In genomic region chr11:107704432-107704831, GRCh38 we compare ENCODE assay signal across 23 cellular contexts. TPM values are rescaled to one million over a fixed set of nuclear protein-coding genes. Genes with fewer than 3 reads are reported as not detected.
A peak's percentile ranks its signal among the peaks of the same experiment; 100 is the strongest.
DNase-seq lines count a peak whose midpoint lies in the region; ATAC-seq and TF ChIP-seq lines count a peak whose summit lies in the region.
"Had no signal": no experiment of that assay in that cellular context is flagged by ENCODE, and none has a peak within 500 bp of the region (broad histone marks: within the 10 kb centered on the region; RNA-seq: fewer than 3 reads in every experiment).

No MANE protein-coding gene starts in this region.

- BruUV-seq in Panc1 (replicated peaks; lab: Mats Ljungman, UMichigan), result no TSS peak

- CTCF ChIA-PET in Panc1 (lab: Charles Lee), result no interaction called here

- ATAC-seq in Panc1, result peak; percentile 12; the same call in 1 of the 2 replicates
- no peak for ATAC-seq in GM21526 (IDR thresholded peaks at IDR 0.05; ENCODE audit: low FRiP score, unreplicated experiment)
- ATAC-seq in Right ventricle myocardium inferior, result no peak

- DNase-seq in Daoy (ENCODE audit: low read depth), result peak; percentile 79
- DNase-seq in Panc1 (ENCODE audit: low read depth, low spot score), result no peak
- DNase-seq in epithelial cell of esophagus (ENCODE audit: low read depth), result peak; percentile 64
- peak; percentile 81 for DNase-seq in renal cortical epithelial cell (ENCODE audit: low read depth)
- DNase-seq in NAMALWA (ENCODE audit: low spot score), result no peak
- DNase-seq in GM13976 (ENCODE audit: low spot score), result no peak
- no peak for DNase-seq in Right ventricle myocardium inferior (ENCODE audit: missing footprints)
- DNase-seq: activated CD8-positive, alpha-beta memory T cell treated with anti-CD3 and anti-CD28 coated beads for 24 hours; activated effector memory CD4-positive, alpha-beta T cell treated with anti-CD3 and anti-CD28 coated beads, Interleukin-2, amount 50 U/mL, for 16 hours; anterior cingulate cortex; foreskin melanocyte; H9; mesendoderm; NCI-H1417 treated with DMSO at 0.1 percent for 48 hours; NCI-H2227 treated with DMSO at 0.1 percent for 48 hours; right cardiac atrium; stimulated activated CD4-positive, alpha-beta T cell treated with anti-CD3 and anti-CD28 coated beads, Interleukin-4, amount 100 ng/mL, for 1 hour had no signal

- in situ Hi-C loops in Panc1 (cut with HindIII; ENCODE audit: low pct_unique_long_range_greater_than_20kb, low sequenced_read_pairs), result no loop called here
- in situ Hi-C loops in GM13976 (cut with MboI; ENCODE audit: low sequenced_read_pairs, unreplicated experiment), result no loop called here

- no peaks in the 10 kb centered on the region for H3K9me3 ChIP-seq in Panc1 (ENCODE audit: control insufficient read depth, insufficient read depth, low read depth, low read length)
- H3K9me3 ChIP-seq: BLaER1, tibial artery had no signal

- intact Hi-C loops in Panc1 (cut with micrococcal nuclease; ENCODE audit: unreplicated experiment) (no loop called here), Right ventricle myocardium inferior (cut with DNase I) (loop anchor here (1.0 kb wide), 1 partner anchor 39 kb away; no protein-coding TSS in a partner anchor)

- H3K36me3 ChIP-seq in Panc1 (ENCODE audit: control insufficient read depth, insufficient read depth, low read length), result no peaks in the 10 kb centered on the region
- H3K36me3 ChIP-seq: BLaER1, neural progenitor cell, tibial artery had no signal

- no peaks in the 10 kb centered on the region; the same call in 1 of the 2 replicates for H3K4me1 ChIP-seq in Panc1 (ENCODE audit: control insufficient read depth, insufficient read depth, low read length)
- H3K4me1 ChIP-seq: BLaER1, neural progenitor cell, tibial artery had no signal

- TF ChIP-seq CTCF in Panc1 (IDR thresholded peaks at IDR 0.05) (no peak), epithelial cell of esophagus (IDR thresholded peaks at IDR 0.05; ENCODE audit: insufficient read depth, low read depth, low read length, missing control alignments) (no peak), GM13976 (IDR thresholded peaks at IDR 0.05; ENCODE audit: borderline replicate concordance, control extremely low read depth, extremely low read depth, insufficient read depth, missing control alignments) (no peak)

- H3K27me3 ChIP-seq in Panc1 (ENCODE audit: control insufficient read depth, insufficient read depth, low read length), result no peaks in the 10 kb centered on the region
- H3K27me3 ChIP-seq: BLaER1, neural progenitor cell, tibial artery had no signal

- POLR2A ChIA-PET in Panc1 (lab: Charles Lee), result no interaction called here

- H3K4me3 ChIP-seq in Panc1 (ENCODE audit: low read depth in 2 of 2, low read length in 2 of 2) (no peak overlapping the region), epithelial cell of esophagus (ENCODE audit: low read length) (no peak overlapping the region)
- H3K4me3 ChIP-seq: BLaER1, neural progenitor cell, tibial artery had no signal

- H3K27ac ChIP-seq in Panc1 (ENCODE audit: low read length), result no peak overlapping the region
- H3K27ac ChIP-seq: BLaER1, neural progenitor cell, tibial artery, VCaP had no signal

RNA-seq across cellular contexts. Expression of gene SLN, which starts 7.4 kb away (rescaled TPM):
- 0.80 TPM in 1 of 2 replicates, not detected in the other for total RNA-seq in Daoy (2014; rRNA removed; shearing (Covaris generic))
- total RNA-seq in Panc1 (2021; ENCODE audit: unreplicated experiment) (not detected), renal cortical epithelial cell (2.4 and 12.9 TPM in 2 replicates), Right ventricle myocardium inferior (23.2 TPM)
- not detected for polyA plus RNA-seq in Panc1 (2012; ENCODE audit: insufficient read length)
- total RNA-seq: H9 had no signal
- polyA plus RNA-seq: IgD-negative memory B cell had no signal

Comparison
In these comparisons a context has a peak if more than half of its experiments do, and no peak if none do; other contexts are left out.
1. DNase-seq: peak in Daoy (single experiment), epithelial cell of esophagus (single experiment) and renal cortical epithelial cell (single experiment); none in Panc1 (single experiment), NAMALWA (single experiment), GM13976 (single experiment) and Right ventricle myocardium inferior (single experiment).